23 cellular contexts compared by ENCODE assay signal in genomic region chr5:57069115-57069835, GRCh38.
DNase-seq lines count a peak whose midpoint lies in the region; ATAC-seq, FAIRE-seq and TF ChIP-seq lines count a peak whose summit lies in the region.
"Had no signal": no experiment of that assay in that cellular context is flagged by ENCODE, and none has a peak within 500 bp of the region (broad histone marks: within the 10 kb centered on the region; RNA-seq: fewer than 3 reads in every experiment).

No MANE protein-coding gene starts in this region.

- no TSS peak for BruUV-seq in PC-9 (replicated peaks; lab: Mats Ljungman, UMichigan)

- H3K4me2 ChIP-seq in PC-9, result no peak overlapping the region
- H3K4me2 ChIP-seq: BLaER1, GM23338, KMS-11 had no signal

- no peaks in the 10 kb centered on the region for H3K36me3 ChIP-seq in PC-9 (ENCODE audit: low read depth)
- no peaks in the 10 kb centered on the region for H3K36me3 ChIP-seq in small intestine (ENCODE audit: control insufficient read depth in 2 of 2, insufficient read depth in 2 of 2, low read length in 2 of 2)
- H3K36me3 ChIP-seq: BLaER1, HAP-1 had no signal

- H3K79me2 ChIP-seq in PC-9 (ENCODE audit: low read depth), result no peaks in the 10 kb centered on the region

- CTCF ChIA-PET in PC-9 (lab: Charles Lee), result no interaction called here

- intact Hi-C loops in PC-9 (cut with micrococcal nuclease; ENCODE audit: unreplicated experiment), result no loop called here

- H3K27ac ChIP-seq in PC-9, result no peak overlapping the region
- no peak overlapping the region for H3K27ac ChIP-seq in small intestine (ENCODE audit: low read depth in 1 of 2, low read length in 1 of 2)
- H3K27ac ChIP-seq: BLaER1, KMS-11 had no signal

- DNase-seq in DMS53 (lab: John Stamatoyannopoulos, UW), result peak; percentile 84
- DNase-seq in PC-9, result peak in 1 of 2 experiments; percentile 36
- peak; percentile 73 for DNase-seq in islet precursor cell
- peak; percentile 53 for DNase-seq in small intestine
- no peak for DNase-seq in UCSD-AML1 (lab: John Stamatoyannopoulos, UW; ENCODE audit: unreplicated experiment)
- no peak for DNase-seq in NCI-H2196 (lab: John Stamatoyannopoulos, UW; ENCODE audit: unreplicated experiment)
- DNase-seq: CD4-positive, CD25-positive, alpha-beta regulatory T cell; GDM1; NCI-H1105; NCI-H1436 treated with DMSO at 0.1 percent for 48 hours; NCI-H187 treated with DMSO at 0.1 percent for 48 hours; NCI-H2171 treated with DMSO at 0.1 percent for 48 hours; NCI-H524; NCI-H774; Right ventricle myocardium superior had no signal

- no peak for FAIRE-seq in small intestine (lab: Jason Lieb, UNC)
- FAIRE-seq: D721Med, GM12878, HTR-8/SVneo had no signal

- H4K20me1 ChIP-seq in PC-9 (ENCODE audit: insufficient read depth), result no peaks in the 10 kb centered on the region
- H4K20me1 ChIP-seq: BLaER1 had no signal

- peaks cover 10% of the 10 kb centered on the region for H3K9me3 ChIP-seq in PC-9 (ENCODE audit: insufficient read depth, low read depth)
- no peaks in the 10 kb centered on the region for H3K9me3 ChIP-seq in small intestine (ENCODE audit: control insufficient read depth, low read depth)
- H3K9me3 ChIP-seq: HAP-1 had no signal

- H3K4me3 ChIP-seq in PC-9, result 0 out of 2 replicates have a peak overlapping the region, but pooled peaks have one; percentile 14
- no peak overlapping the region for H3K4me3 ChIP-seq in small intestine (ENCODE audit: low read depth in 1 of 2, low read length in 2 of 2)
- H3K4me3 ChIP-seq: BLaER1, GM12878, GM23338, HAP-1 had no signal

- POLR2A ChIA-PET in PC-9 (lab: Charles Lee; ENCODE audit: unreplicated experiment), result no interaction called here

- WGBS in small intestine, 3 donors, result 73 to 84% (median 76%) methylated on average over 6 of the region's 6 CpGs

- H3K27me3 ChIP-seq in PC-9 (ENCODE audit: insufficient read depth, low read depth) (no peaks in the 10 kb centered on the region), small intestine (ENCODE audit: control insufficient read depth in 2 of 2, insufficient read depth in 2 of 2, low read length in 2 of 2) (no peaks in the 10 kb centered on the region)
- H3K27me3 ChIP-seq: BLaER1 had no signal

- H2AFZ ChIP-seq in PC-9, result no peak overlapping the region
- H2AFZ ChIP-seq: GM23338 had no signal

- ATAC-seq in GM19023 (IDR thresholded peaks at IDR 0.05; ENCODE audit: unreplicated experiment), result no peak
- ATAC-seq: GM12878, GM23338 had no signal

- H3K9me2 ChIP-seq in PC-9 (ENCODE audit: insufficient read depth), result no peaks in the 10 kb centered on the region

- H3F3A ChIP-seq in PC-9 (ENCODE audit: insufficient read depth, low read depth), result no peaks in the 10 kb centered on the region; the same call in 1 of the 2 replicates

- H3K4me1 ChIP-seq in PC-9 (replicated peaks; ENCODE audit: insufficient read depth), result no peaks in the 10 kb centered on the region
- no peaks in the 10 kb centered on the region for H3K4me1 ChIP-seq in small intestine (ENCODE audit: control insufficient read depth in 2 of 2, insufficient read depth in 1 of 2, low read depth in 1 of 2, low read length in 1 of 2)
- H3K4me1 ChIP-seq: HAP-1 had no signal

- TF ChIP-seq CTCF in PC-9 (conservative IDR thresholded peaks at IDR 0.05), result no peak

Comparison
In these comparisons a context has a peak if more than half of its experiments do, and no peak if none do; other contexts are left out.
1. DNase-seq: peak in DMS53 (single experiment), islet precursor cell (single experiment) and small intestine (single experiment); none in UCSD-AML1 (single experiment) and NCI-H2196 (single experiment).